ENCODE assay signal across 11 cellular contexts in the genomic region with DNA sequence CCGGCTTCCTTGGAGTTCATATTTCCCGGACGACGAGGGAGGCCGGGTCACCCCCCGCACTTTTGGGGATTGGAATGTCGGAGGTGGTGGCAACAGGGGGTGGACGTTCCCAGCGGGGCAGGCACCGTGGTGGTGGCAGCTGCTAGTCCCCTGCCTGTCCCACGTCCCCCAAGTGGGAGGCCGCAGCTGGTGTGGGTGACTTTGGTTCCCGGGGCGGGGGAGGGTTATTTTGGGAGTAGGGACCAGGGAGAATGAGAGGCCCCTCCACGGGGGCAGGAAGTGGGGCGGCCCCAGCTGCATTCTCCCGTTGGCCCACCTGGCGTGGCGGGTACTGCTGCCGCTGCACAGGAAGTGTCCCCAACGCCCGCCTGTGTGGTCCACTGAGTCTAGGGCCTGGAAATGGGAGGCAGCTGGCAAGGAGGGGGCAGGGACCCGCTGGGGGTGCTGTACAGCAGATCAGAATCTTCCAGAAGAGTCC. TPM values are rescaled to one million over a fixed set of nuclear protein-coding genes. Genes with fewer than 3 reads are reported as not detected.
DNase-seq lines count a peak whose midpoint lies in the region; ATAC-seq and TF ChIP-seq lines count a peak whose summit lies in the region.
"Had no signal": no experiment of that assay in that cellular context is flagged by ENCODE, and none has a peak within 500 bp of the region (broad histone marks: within the 10 kb centered on the region; RNA-seq: fewer than 3 reads in every experiment).

No MANE protein-coding gene starts in this region.

- H3K9me3 ChIP-seq in body of pancreas (no peaks in the 10 kb centered on the region), mesodermal cell (ENCODE audit: control insufficient read depth, low read length) (no peaks in the 10 kb centered on the region), thymus (ENCODE audit: control insufficient read depth) (no peaks in the 10 kb centered on the region), Peyer's patch (no peaks in the 10 kb centered on the region)

- H3K36me3 ChIP-seq in body of pancreas (replicated peaks in 1 of 2; ENCODE audit: insufficient read depth in 1 of 2, low read depth in 2 of 2) (no peaks in the 10 kb centered on the region), mesodermal cell (ENCODE audit: control insufficient read depth, insufficient read depth, low read length) (no peaks in the 10 kb centered on the region), thymus (ENCODE audit: control insufficient read depth, insufficient read depth) (no peaks in the 10 kb centered on the region), Peyer's patch (no peaks in the 10 kb centered on the region)

- H3K9me3 Mint-ChIP-seq in activated T-cell treated with anti-CD3 and anti-CD28 coated beads, Interleukin-2, amount 50 U/mL, for 4 hours, result no peaks in the 10 kb centered on the region

- WGBS in body of pancreas, 2 donors, result 30 to 51% methylated on average over 13 of the region's 23 CpGs
- 68 to 78% methylated on average over 9 to 13 of the region's 23 CpGs for WGBS in mesodermal cell (ENCODE audit: insufficient coverage in 2 of 2), 2 experiments
- WGBS in thymus, result 1% methylated on average over 23 of the region's 23 CpGs

- peaks cover 3% of the 10 kb centered on the region for H3K4me1 Mint-ChIP-seq in activated T-cell treated with anti-CD3 and anti-CD28 coated beads, Interleukin-2, amount 50 U/mL, for 4 hours (ENCODE audit: low read depth)

- H3K27me3 ChIP-seq in body of pancreas (no peaks in the 10 kb centered on the region), thymus (ENCODE audit: control insufficient read depth, insufficient read depth) (no peaks in the 10 kb centered on the region), Peyer's patch (no peaks in the 10 kb centered on the region)

- no peak overlapping the region for H3K4me3 Mint-ChIP-seq in activated T-cell treated with anti-CD3 and anti-CD28 coated beads, Interleukin-2, amount 50 U/mL, for 4 hours

- no peaks in the 10 kb centered on the region for H3K36me3 Mint-ChIP-seq in activated T-cell treated with anti-CD3 and anti-CD28 coated beads, Interleukin-2, amount 50 U/mL, for 4 hours (ENCODE audit: insufficient read depth)

- TF ChIP-seq CTCF in body of pancreas (IDR thresholded peaks at IDR 0.05), result no peak
- no peak for TF ChIP-seq CTCF in Peyer's patch (IDR thresholded peaks at IDR 0.05)

- TF ChIP-seq POLR2A in body of pancreas (IDR thresholded peaks at IDR 0.05), result no peak
- TF ChIP-seq POLR2A in Peyer's patch (IDR thresholded peaks at IDR 0.05), result no peak

- H3K4me3 ChIP-seq in body of pancreas, result no peak overlapping the region
- H3K4me3 ChIP-seq in mesodermal cell (ENCODE audit: extremely low read depth, insufficient read depth, low read length, poor library complexity, severe bottlenecking), result no peak overlapping the region
- peak overlapping the region; percentile 33 for H3K4me3 ChIP-seq in thymus (ENCODE audit: low read length)
- no peak overlapping the region for H3K4me3 ChIP-seq in Peyer's patch

- intact Hi-C loops in body of pancreas (cut with DNase I), result no loop called here
- intact Hi-C loops in posterior vena cava (cut with DNase I), result loop anchor here in 1 of 2 donors (5.0 kb wide), 1 partner anchor 154 kb away; no protein-coding TSS in a partner anchor

- H3K27ac ChIP-seq in body of pancreas, result peak overlapping the region in 3 of 4 donors; percentile 41 to 66 (median 60)
- peak overlapping the region; percentile 66 for H3K27ac ChIP-seq in mesodermal cell (ENCODE audit: low read depth, low read length, severe bottlenecking)
- peak overlapping the region; percentile 73 for H3K27ac ChIP-seq in thymus (ENCODE audit: low read depth)
- H3K27ac ChIP-seq in Peyer's patch, result no peak overlapping the region

- DNase-seq in activated T-cell treated with anti-CD3 and anti-CD28 coated beads, Interleukin-2, amount 50 U/mL, for 4 hours, result no peak
- DNase-seq in activated T-cell treated with anti-CD3 and anti-CD28 coated beads, Interleukin-2, amount 50 U/mL, for 1 hour, result no peak
- peak in 1 of 4 donors; percentile 19 for DNase-seq in body of pancreas
- DNase-seq in posterior vena cava (ENCODE audit: low spot score), result no peak
- no peak for DNase-seq in Peyer's patch
- DNase-seq: NCI-H510A, T-helper 9 cell had no signal

- no peaks in the 10 kb centered on the region for H3K27me3 Mint-ChIP-seq in activated T-cell treated with anti-CD3 and anti-CD28 coated beads, Interleukin-2, amount 50 U/mL, for 4 hours (ENCODE audit: low read depth)

- peak; percentile 21 to 48 for ATAC-seq in activated T-cell treated with anti-CD3 and anti-CD28 coated beads, Interleukin-2, amount 50 U/mL, for 4 hours
- ATAC-seq in body of pancreas, result no peak
- no peak for ATAC-seq in HG03565 (IDR thresholded peaks at IDR 0.05; ENCODE audit: unreplicated experiment)

- H3K4me1 ChIP-seq in body of pancreas (peaks cover 15% of the 10 kb centered on the region), mesodermal cell (ENCODE audit: control insufficient read depth, insufficient read depth, low read length, poor library complexity, severe bottlenecking) (peaks cover 12% of the 10 kb centered on the region), thymus (ENCODE audit: control insufficient read depth, insufficient read depth, low read length) (peaks cover 25% of the 10 kb centered on the region), Peyer's patch (no peaks in the 10 kb centered on the region)

RNA-seq across cellular contexts. Expression of a gene that starts 11.1 kb away (rescaled TPM):
- 10 to 100 TPM; 15.8 to 20.6 (median 19.8) TPM for total RNA-seq in activated T-cell treated with anti-CD3 and anti-CD28 coated beads, Interleukin-2, amount 50 U/mL, for 4 hours
- total RNA-seq in body of pancreas (10 to 100 TPM; 18.4 to 28.0 TPM), posterior vena cava (10 to 100 TPM; 56.6 to 88.6 TPM), Peyer's patch (100 to 1,000 TPM in 3 of 4 donors, 10 to 100 TPM in 1; 22.3 to 150 (median 108) TPM)
- 120 TPM for polyA plus RNA-seq in mesodermal cell (2013, experiment 1 of 2)
- 106 TPM for polyA plus RNA-seq in mesodermal cell (2013, experiment 2 of 2)
- 45.8 TPM for polyA plus RNA-seq in thymus

RNA-seq across cellular contexts. Expression of a gene that starts 24.2 kb away (rescaled TPM):
- under 1 TPM in 2 of 3 donors, not detected in 1; 0.32 to 0.41 TPM for total RNA-seq in activated T-cell treated with anti-CD3 and anti-CD28 coated beads, Interleukin-2, amount 50 U/mL, for 4 hours
- not detected for total RNA-seq in body of pancreas
- not detected for polyA plus RNA-seq in mesodermal cell (2013, experiment 1 of 2)
- not detected for polyA plus RNA-seq in mesodermal cell (2013, experiment 2 of 2)
- polyA plus RNA-seq in thymus, result 3.0 TPM
- total RNA-seq in posterior vena cava, result under 1 TPM; 0.29 to 0.56 TPM
- 1 to 10 TPM in 2 of 4 donors, under 1 TPM in 1, not detected in 1; 0.76 to 8.3 (median 3.1) TPM for total RNA-seq in Peyer's patch
- polyA plus RNA-seq: neural cell had no signal

RNA-seq across cellular contexts. Expression of a gene that starts 30.8 kb away (rescaled TPM):
- total RNA-seq in activated T-cell treated with anti-CD3 and anti-CD28 coated beads, Interleukin-2, amount 50 U/mL, for 4 hours, result 100 to 1,000 TPM; 148 to 221 (median 173) TPM
- total RNA-seq in body of pancreas, result 1 to 10 TPM; 2.1 to 3.3 TPM
- polyA plus RNA-seq in mesodermal cell (2013, experiment 1 of 2), result 24.0 TPM
- 22.7 TPM for polyA plus RNA-seq in mesodermal cell (2013, experiment 2 of 2)
- 4.3 TPM for polyA plus RNA-seq in thymus
- 1 to 10 TPM; 2.2 to 2.9 TPM for total RNA-seq in posterior vena cava
- total RNA-seq in Peyer's patch, result 10 to 100 TPM in 1 of 4 donors, 1 to 10 TPM in 3; 6.7 to 35.5 (median 8.0) TPM

RNA-seq across cellular contexts. Expression of a gene that starts 47.0 kb away (rescaled TPM):
- 10 to 100 TPM; 31.4 to 41.2 (median 34.3) TPM for total RNA-seq in activated T-cell treated with anti-CD3 and anti-CD28 coated beads, Interleukin-2, amount 50 U/mL, for 4 hours
- total RNA-seq in body of pancreas, result 10 to 100 TPM in 1 of 2 donors, 1 to 10 TPM in 1; 5.4 to 12.9 TPM
- 5.9 TPM for polyA plus RNA-seq in mesodermal cell (2013, experiment 1 of 2)
- 5.3 TPM for polyA plus RNA-seq in mesodermal cell (2013, experiment 2 of 2)
- 4.7 TPM for polyA plus RNA-seq in thymus
- total RNA-seq in posterior vena cava, result 10 to 100 TPM in 1 of 2 donors, 1 to 10 TPM in 1; 7.6 to 13.2 TPM
- 10 to 100 TPM; 14.0 to 45.8 (median 28.8) TPM for total RNA-seq in Peyer's patch
- polyA plus RNA-seq: neural cell had no signal

Comparison
In these comparisons a context has a peak if more than half of its experiments do, and no peak if none do; other contexts are left out.
1. ATAC-seq: peak in activated T-cell treated with anti-CD3 and anti-CD28 coated beads, Interleukin-2, amount 50 U/mL, for 4 hours (2 of 2); none in body of pancreas (single experiment) and HG03565 (single experiment).
2. H3K27ac ChIP-seq: peak in body of pancreas (3 of 4), mesodermal cell (single experiment) and thymus (single experiment); none in Peyer's patch (0 of 4).
3. RNA of a gene that starts 30.8 kb away (total RNA-seq): 148 to 221 TPM in activated T-cell treated with anti-CD3 and anti-CD28 coated beads, Interleukin-2, amount 50 U/mL, for 4 hours; 6.7 to 35.5 TPM in Peyer's patch, 2.1 to 3.3 TPM in body of pancreas and 2.2 to 2.9 TPM in posterior vena cava; every median in the first group is over 4 times any median in the second.